ENCODE assay signal across 1 cellular context in the genomic region with DNA sequence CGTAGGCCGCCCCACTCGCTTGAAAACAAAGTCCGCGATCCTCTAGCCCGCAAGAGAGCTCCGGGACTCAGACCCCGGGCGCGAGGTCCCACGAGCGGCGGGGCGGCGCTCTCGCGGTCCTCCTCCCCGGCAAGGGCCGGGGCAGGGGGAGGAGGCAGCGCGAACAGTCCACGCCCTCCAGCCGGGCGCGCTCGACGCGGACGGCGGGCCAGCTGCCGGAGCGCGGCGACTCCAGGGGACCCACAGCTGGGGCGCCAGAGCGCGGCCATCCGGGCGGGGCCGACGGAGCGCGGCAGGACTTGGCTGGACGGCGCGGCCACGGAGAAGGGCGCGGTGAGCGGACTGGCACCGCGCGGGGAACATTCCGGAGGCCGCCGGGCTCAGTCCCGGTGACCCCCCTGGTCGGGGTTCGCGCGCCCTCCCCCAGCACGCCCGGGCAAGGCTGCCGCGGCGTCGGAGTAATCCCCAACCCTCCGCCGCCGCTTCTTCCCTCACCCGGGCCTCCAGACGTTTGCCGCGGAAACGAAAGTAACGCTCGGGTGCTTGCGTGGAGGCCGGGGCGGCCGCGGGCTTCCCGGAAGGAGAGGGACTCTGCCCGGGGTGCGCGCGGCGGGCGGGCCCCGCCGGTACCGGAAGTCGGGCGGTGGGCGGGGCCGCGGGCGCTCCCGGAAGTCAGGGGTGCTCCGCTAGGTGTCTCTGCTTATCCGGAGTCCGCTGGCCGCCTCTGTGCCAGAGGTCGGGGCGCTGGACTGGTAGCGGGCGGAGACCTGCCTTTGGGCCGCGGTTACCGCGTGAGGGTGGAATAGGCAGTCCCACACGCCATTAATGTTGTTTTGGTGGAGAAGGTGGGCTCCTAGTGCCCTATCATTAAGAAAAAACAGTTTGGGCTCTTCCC.
TF ChIP-seq lines count a peak whose summit lies in the region.

TSS of gene RIPK1 (plus strand) at position 166 of the 895 bp plus-strand sequence. CDS start 8,330 bp downstream, outside the sequence.

TF ChIP-seq in HEK293, 187 proteins besides CTCF, POLR2A, EP300 and RAD21 (continued from another document and continues in another):
- TF ChIP-seq ZNF266 (tag by site-specific recombination; IDR thresholded peaks at IDR 0.05; ENCODE audit: low read depth) (no peak), ZEB2 (tag by site-specific recombination; IDR thresholded peaks at IDR 0.05) (peak; percentile 68), ZNF248 (tag by site-specific recombination; IDR thresholded peaks at IDR 0.05) (no peak), ZNF596 (tag by site-specific recombination; IDR thresholded peaks at IDR 0.05) (peak; percentile 33; the same call in 1 of the 2 replicates), ZNF214 (tag by site-specific recombination; IDR thresholded peaks at IDR 0.05; ENCODE audit: borderline replicate concordance) (no peak), PRDM10 (tag by site-specific recombination; IDR thresholded peaks at IDR 0.05) (0 out of 2 replicates have a peak, but pooled peaks have one; percentile 30), KLF8 (tag by site-specific recombination; IDR thresholded peaks at IDR 0.05) (peak; percentile 92), ZNF221 (tag by site-specific recombination; IDR thresholded peaks at IDR 0.05; ENCODE audit: borderline replicate concordance) (0 out of 2 replicates have a peak, but pooled peaks have one; percentile 2), ZFP37 (tag by site-specific recombination; IDR thresholded peaks at IDR 0.05) (no peak), PBX3 (CRISPR knock-in tag; IDR thresholded peaks at IDR 0.05) (peak; percentile 71; the same call in 1 of the 2 replicates), ZNF777 (tag by site-specific recombination; IDR thresholded peaks at IDR 0.05; ENCODE audit: borderline replicate concordance) (no peak), ZNF558 (tag by site-specific recombination; IDR thresholded peaks at IDR 0.05) (no peak), GLIS2 (tag by site-specific recombination; IDR thresholded peaks at IDR 0.05) (peak; percentile 69; the same call in 1 of the 2 replicates), IKZF3 (tag by site-specific recombination; IDR thresholded peaks at IDR 0.05) (0 out of 2 replicates have a peak, but pooled peaks have one; percentile 37), ZNF600 (tag by site-specific recombination; IDR thresholded peaks at IDR 0.05) (peak; percentile 65), ZNF610 (tag by site-specific recombination; IDR thresholded peaks at IDR 0.05; ENCODE audit: borderline replicate concordance) (peak; percentile 88; the same call in 1 of the 2 replicates), ZNF155 (tag by site-specific recombination; IDR thresholded peaks at IDR 0.05) (no peak), ZBTB48 (tag by site-specific recombination; IDR thresholded peaks at IDR 0.05) (no peak), ZFP69B (tag by site-specific recombination; IDR thresholded peaks at IDR 0.05) (peak; percentile 27; the same call in 1 of the 2 replicates), ZNF555 (tag by site-specific recombination; conservative IDR thresholded peaks at IDR 0.05) (no peak), ZNF473 (tag by site-specific recombination; IDR thresholded peaks at IDR 0.05) (no peak), ZNF692 (tag by site-specific recombination; IDR thresholded peaks at IDR 0.05) (peak; percentile 82), ZNF510 (tag by site-specific recombination; IDR thresholded peaks at IDR 0.05; ENCODE audit: insufficient replicate concordance) (no peak), ZNF645 (tag by site-specific recombination; IDR thresholded peaks at IDR 0.05) (no peak), ZNF239 (tag by site-specific recombination; IDR thresholded peaks at IDR 0.05) (no peak), ZFHX2 (tag by site-specific recombination; conservative IDR thresholded peaks at IDR 0.05) (0 out of 2 replicates have a peak, but pooled peaks have one; percentile 17), ZNF549 (tag by site-specific recombination; IDR thresholded peaks at IDR 0.05) (no peak), ZNF624 (tag by site-specific recombination; IDR thresholded peaks at IDR 0.05) (no peak), ZNF704 (tag by site-specific recombination; IDR thresholded peaks at IDR 0.05) (no peak), ZNF324 (tag by site-specific recombination; IDR thresholded peaks at IDR 0.05) (no peak), HOXD13 (CRISPR knock-in tag; IDR thresholded peaks at IDR 0.05; ENCODE audit: borderline replicate concordance) (no peak), MEIS1 (CRISPR knock-in tag; IDR thresholded peaks at IDR 0.05; ENCODE audit: borderline replicate concordance) (0 out of 2 replicates have a peak, but pooled peaks have one; percentile 33), ZNF518A (tag by site-specific recombination; conservative IDR thresholded peaks at IDR 0.05; ENCODE audit: low read depth) (peak; percentile 78)
- TF ChIP-seq, protein P1, sequence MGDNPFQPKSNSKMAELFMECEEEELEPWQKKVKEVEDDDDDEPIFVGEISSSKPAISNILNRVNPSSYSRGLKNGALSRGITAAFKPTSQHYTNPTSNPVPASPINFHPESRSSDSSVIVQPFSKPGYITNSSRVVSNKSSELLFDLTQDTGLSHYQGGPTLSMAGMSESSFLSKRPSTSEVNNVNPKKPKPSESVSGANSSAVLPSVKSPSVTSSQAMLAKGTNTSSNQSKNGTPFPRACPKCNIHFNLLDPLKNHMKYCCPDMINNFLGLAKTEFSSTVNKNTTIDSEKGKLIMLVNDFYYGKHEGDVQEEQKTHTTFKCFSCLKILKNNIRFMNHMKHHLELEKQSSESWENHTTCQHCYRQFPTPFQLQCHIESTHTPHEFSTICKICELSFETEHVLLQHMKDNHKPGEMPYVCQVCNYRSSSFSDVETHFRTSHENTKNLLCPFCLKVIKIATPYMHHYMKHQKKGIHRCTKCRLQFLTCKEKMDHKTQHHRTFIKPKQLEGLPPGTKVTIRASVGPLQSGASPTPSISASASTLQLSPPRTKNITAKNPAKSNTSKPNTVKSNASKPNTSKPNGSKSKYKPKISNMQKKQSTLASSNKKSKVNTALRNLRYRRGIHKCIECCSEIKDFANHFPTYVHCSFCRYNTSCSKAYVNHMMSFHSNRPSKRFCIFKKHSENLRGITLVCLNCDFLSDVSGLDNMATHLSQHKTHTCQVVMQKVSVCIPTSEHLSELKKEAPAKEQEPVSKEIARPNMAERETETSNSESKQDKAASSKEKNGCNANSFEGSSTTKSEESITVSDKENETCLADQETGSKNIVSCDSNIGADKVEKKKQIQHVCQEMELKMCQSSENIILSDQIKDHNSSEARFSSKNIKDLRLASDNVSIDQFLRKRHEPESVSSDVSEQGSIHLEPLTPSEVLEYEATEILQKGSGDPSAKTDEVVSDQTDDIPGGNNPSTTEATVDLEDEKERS (tag by site-specific recombination; IDR thresholded peaks at IDR 0.05), result no peak
- TF ChIP-seq, protein P2, sequence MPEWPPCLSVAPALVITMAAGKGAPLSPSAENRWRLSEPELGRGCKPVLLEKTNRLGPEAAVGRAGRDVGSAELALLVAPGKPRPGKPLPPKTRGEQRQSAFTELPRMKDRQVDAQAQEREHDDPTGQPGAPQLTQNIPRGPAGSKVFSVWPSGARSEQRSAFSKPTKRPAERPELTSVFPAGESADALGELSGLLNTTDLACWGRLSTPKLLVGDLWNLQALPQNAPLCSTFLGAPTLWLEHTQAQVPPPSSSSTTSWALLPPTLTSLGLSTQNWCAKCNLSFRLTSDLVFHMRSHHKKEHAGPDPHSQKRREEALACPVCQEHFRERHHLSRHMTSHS (tag by site-specific recombination; IDR thresholded peaks at IDR 0.05), result no peak
